ENCODE assay signal across 22 cellular contexts in the genomic region with DNA sequence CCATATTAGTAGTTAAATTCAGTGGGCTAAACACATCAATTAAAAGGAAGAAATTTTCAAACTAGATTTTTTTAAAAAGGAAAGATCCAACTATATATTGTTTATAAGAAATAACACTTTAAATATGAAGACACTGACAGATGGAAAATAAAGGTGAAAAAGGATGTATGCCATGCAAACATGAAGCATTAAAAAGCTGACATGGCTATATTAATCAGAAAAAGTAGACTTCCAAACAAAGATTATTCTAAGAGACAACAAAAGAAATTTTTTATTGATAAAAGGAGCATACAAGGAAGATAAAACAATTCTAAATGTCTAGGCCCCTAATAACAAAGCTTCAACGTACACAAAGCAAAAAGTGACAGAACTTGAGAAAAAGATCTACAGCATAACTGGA.
"Had no signal": no experiment of that assay in that cellular context is flagged by ENCODE, and none has a peak within 500 bp of the region (broad histone marks: within the 10 kb centered on the region; RNA-seq: fewer than 3 reads in every experiment).

No MANE protein-coding gene starts in this region.

- FAIRE-seq: RCC 7860 had no signal

- DNase-seq: Karpas-422, KG1, MG63, NCI-H1092, NCI-H1105 treated with DMSO at 0.1 percent for 48 hours, NCI-H1417 treated with DMSO at 0.1 percent for 48 hours, NCI-H146, NCI-H1694 treated with DMSO at 0.1 percent for 48 hours, NCI-H1930, NCI-H2081, NCI-H2107, NCI-H2227 treated with DMSO at 0.1 percent for 48 hours, NCI-H446, NCI-H510A, NCI-H524 treated with DMSO at 0.1 percent for 48 hours, NCI-H69, NCI-H774, Right ventricle myocardium superior, RPMI8226, SIG-M5, T-helper 1 cell had no signal
